Comparison of ENCODE assay signal across 11 cellular contexts in the genomic region with DNA sequence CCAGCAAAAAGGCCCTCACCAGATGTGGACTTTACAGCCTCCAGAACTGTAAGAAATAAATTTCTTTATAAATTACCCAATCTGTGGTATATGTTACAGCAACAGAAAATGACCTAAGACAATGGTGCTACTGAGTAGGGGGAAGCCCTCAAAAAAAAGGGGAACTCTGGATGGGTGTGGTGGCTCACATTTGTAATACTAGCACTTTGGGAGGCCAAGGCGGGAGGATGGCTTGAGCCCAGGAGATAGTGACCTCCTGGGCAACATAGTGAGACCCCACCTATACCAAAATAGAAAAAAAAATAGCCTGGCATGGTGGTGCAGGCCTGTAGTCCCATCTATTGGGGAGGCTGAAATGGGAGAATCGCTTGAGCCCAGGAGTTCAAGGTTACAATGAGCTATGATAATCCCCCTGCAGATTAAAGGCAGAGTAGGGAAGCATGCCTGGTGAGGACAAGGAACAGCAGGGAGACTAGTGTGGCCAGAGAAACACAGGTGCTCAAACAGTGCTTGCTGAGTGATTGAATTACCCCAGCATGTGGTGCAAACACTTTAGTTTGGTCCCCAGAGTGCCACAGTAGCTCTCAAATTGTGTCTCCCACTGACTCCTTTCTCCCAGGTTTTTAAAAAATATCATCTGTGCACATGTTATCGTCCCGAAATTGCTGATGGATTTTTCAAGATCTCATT. TPM values are rescaled to one million over a fixed set of nuclear protein-coding genes. Genes with fewer than 3 reads are reported as not detected.
DNase-seq lines count a peak whose midpoint lies in the region; ATAC-seq, FAIRE-seq and TF ChIP-seq lines count a peak whose summit lies in the region.
"Had no signal": no experiment of that assay in that cellular context is flagged by ENCODE, and none has a peak within 500 bp of the region (broad histone marks: within the 10 kb centered on the region; RNA-seq: fewer than 3 reads in every experiment).

No MANE protein-coding gene starts in this region.

- intact Hi-C loops in K562 (cut with micrococcal nuclease), result no loop called here
- intact Hi-C loops in Calu3 (cut with micrococcal nuclease; ENCODE audit: unreplicated experiment), result no loop called here

- H3K9me1 ChIP-seq in K562 (ENCODE audit: control insufficient read depth, insufficient read depth, low read length), result no peaks in the 10 kb centered on the region

- H3K4me1 Mint-ChIP-seq in IgD-negative memory B cell (peaks cover 27 to 55% (median 47%) of the 10 kb centered on the region in 3 donors), Calu3 (ENCODE audit: low read depth, unreplicated experiment) (peaks cover 11% of the 10 kb centered on the region)
- H3K4me1 Mint-ChIP-seq in stimulated activated effector memory CD8-positive, alpha-beta T cell treated with anti-CD3 and anti-CD28 coated beads, Interleukin-12 subunit alpha, Interleukin-12 subunit beta, amount 100 ng/mL, for 72 hours, result peaks cover 35% of the 10 kb centered on the region

- CTCF ChIA-PET in K562 (lab: Yijun Ruan, JAX; ENCODE audit: low intra/inter-chr PET ratio), result no interaction called here
- CTCF ChIA-PET in Calu3 (lab: Charles Lee), result interaction anchor here (0.6 kb wide), 1 partner anchor 11 kb away, joined by 3 read pairs; no protein-coding TSS in a partner anchor

- no peaks in the 10 kb centered on the region for H3K27me3 ChIP-seq in K562 (ENCODE audit: control insufficient read depth in 2 of 2, insufficient read depth in 2 of 2, low read length in 2 of 2)
- H3K27me3 ChIP-seq: adrenal gland, SJSA1 had no signal

- POLR2A ChIA-PET in K562 (lab: Yijun Ruan, JAX), result interaction anchor here (0.8 to 1.2 kb wide), 3 partner anchors 13 to 24 kb away, joined by 3 read pairs; no protein-coding TSS in a partner anchor

- no peak for TF ChIP-seq CTCF in K562 (IDR thresholded peaks at IDR 0.05 in 2 of 3, conservative IDR thresholded peaks at IDR 0.05 in 1 of 3; ENCODE audit: insufficient read depth in 2 of 3, low read depth in 1 of 3, low read length in 3 of 3)
- no peak for TF ChIP-seq CTCF in Calu3 (IDR thresholded peaks at IDR 0.05; ENCODE audit: unreplicated experiment)

- H3K27ac Mint-ChIP-seq in IgD-negative memory B cell (peak overlapping the region; percentile 90 to 94 (median 92)), Calu3 (ENCODE audit: unreplicated experiment) (no peak overlapping the region)
- peak overlapping the region; percentile 72 for H3K27ac Mint-ChIP-seq in stimulated activated effector memory CD8-positive, alpha-beta T cell treated with anti-CD3 and anti-CD28 coated beads, Interleukin-12 subunit alpha, Interleukin-12 subunit beta, amount 100 ng/mL, for 72 hours

- TF ChIP-seq RAD21 in K562 (CRISPR knock-in tag; conservative IDR thresholded peaks at IDR 0.05 in 1 of 2, IDR thresholded peaks at IDR 0.05 in 1 of 2), result no peak

- no peaks in the 10 kb centered on the region for H4K20me1 ChIP-seq in K562 (replicated peaks; ENCODE audit: control insufficient read depth, insufficient read depth, low read length)

- TF ChIP-seq POLR2A in K562 (conservative IDR thresholded peaks at IDR 0.05), result no peak

- H3K4me1 ChIP-seq in K562 (replicated peaks in 1 of 2; ENCODE audit: control insufficient read depth in 2 of 2, insufficient read depth in 2 of 2, low read length in 2 of 2), result peaks cover 0 to 9% of the 10 kb centered on the region in 2 experiments; a peak in 3 of 5 replicates

- no TSS peak for BruUV-seq in K562 (replicated peaks; lab: Mats Ljungman, UMichigan)
- no TSS peak for BruUV-seq in Calu3 (replicated peaks; lab: Mats Ljungman, UMichigan)

- no peak overlapping the region for H3K4me2 ChIP-seq in K562 (ENCODE audit: insufficient read depth, low read length)

- H3K9me3 Mint-ChIP-seq in IgD-negative memory B cell, result peaks cover 0 to 2% (median 1%) of the 10 kb centered on the region in 3 donors
- H3K9me3 Mint-ChIP-seq in stimulated activated effector memory CD8-positive, alpha-beta T cell treated with anti-CD3 and anti-CD28 coated beads, Interleukin-12 subunit alpha, Interleukin-12 subunit beta, amount 100 ng/mL, for 72 hours, result no peaks in the 10 kb centered on the region
- H3K9me3 Mint-ChIP-seq in Calu3 (ENCODE audit: low read depth, unreplicated experiment), result no peaks in the 10 kb centered on the region

- peaks cover 5% of the 10 kb centered on the region for H3K36me3 Mint-ChIP-seq in IgD-negative memory B cell
- H3K36me3 Mint-ChIP-seq in stimulated activated effector memory CD8-positive, alpha-beta T cell treated with anti-CD3 and anti-CD28 coated beads, Interleukin-12 subunit alpha, Interleukin-12 subunit beta, amount 100 ng/mL, for 72 hours, result no peaks in the 10 kb centered on the region
- peaks cover 5% of the 10 kb centered on the region for H3K36me3 Mint-ChIP-seq in Calu3 (ENCODE audit: insufficient read depth, unreplicated experiment)

- H3K9me3 ChIP-seq in K562 (replicated peaks; ENCODE audit: control insufficient read depth, insufficient read depth, low read depth, low read length), result no peaks in the 10 kb centered on the region
- H3K9me3 ChIP-seq: adrenal gland, HAP-1, SJSA1 had no signal

- DNase-seq in NCI-H2171 treated with DMSO at 0.1 percent for 48 hours (lab: John Stamatoyannopoulos, UW), result peak; percentile 96
- DNase-seq in K562 (ENCODE audit: extremely low read depth in 1 of 4, low spot score in 3 of 4), result no peak
- DNase-seq in stimulated activated effector memory CD8-positive, alpha-beta T cell treated with anti-CD3 and anti-CD28 coated beads, Interleukin-12 subunit alpha, Interleukin-12 subunit beta, amount 100 ng/mL, for 72 hours (ENCODE audit: low spot score in 2 of 2), result no peak
- no peak for DNase-seq in globus pallidus (ENCODE audit: low spot score)
- no peak for DNase-seq in Calu3
- DNase-seq in NCI-H1694 (lab: John Stamatoyannopoulos, UW), result no peak
- DNase-seq: adrenal gland; stimulated activated CD4-positive, alpha-beta T cell treated with anti-CD3 and anti-CD28 coated beads, Interleukin-12 subunit alpha, Interleukin-12 subunit beta, amount 100 ng/mL, for 4 hours had no signal

- no peak for ATAC-seq in K562
- no peak for ATAC-seq in stimulated activated effector memory CD8-positive, alpha-beta T cell treated with anti-CD3 and anti-CD28 coated beads, Interleukin-12 subunit alpha, Interleukin-12 subunit beta, amount 100 ng/mL, for 72 hours

- in situ Hi-C loops in K562 (cut with MboI), result no loop called here

- no peak overlapping the region for H2AFZ ChIP-seq in K562 (ENCODE audit: low read depth, low read length)

- H3K4me3 ChIP-seq in K562, result no peak overlapping the region
- H3K4me3 ChIP-seq: adrenal gland, HAP-1, SJSA1 had no signal

- H3K27me3 Mint-ChIP-seq in IgD-negative memory B cell (peaks cover 2% of the 10 kb centered on the region), Calu3 (ENCODE audit: unreplicated experiment) (no peaks in the 10 kb centered on the region)

- no peak for TF ChIP-seq EP300 in K562 (IDR thresholded peaks at IDR 0.05; ENCODE audit: low read length)

- no peaks in the 10 kb centered on the region for H3K79me2 ChIP-seq in K562 (ENCODE audit: control insufficient read depth, insufficient read depth, low read length)

- no peaks in the 10 kb centered on the region for H3K36me3 ChIP-seq in K562 (ENCODE audit: control insufficient read depth, insufficient read depth, low read length)
- H3K36me3 ChIP-seq: adrenal gland, HAP-1, SJSA1 had no signal

- FAIRE-seq in K562 (lab: Jason Lieb, UNC), result no peak

- WGBS in K562 (ENCODE audit: insufficient coverage, low coverage, missing lambda C conversion rate), result 23% methylated on average over 4 of the region's 4 CpGs

- H3K4me3 Mint-ChIP-seq in IgD-negative memory B cell (peak overlapping the region; percentile 34 to 87 (median 70)), Calu3 (ENCODE audit: low read depth, unreplicated experiment) (no peak overlapping the region)
- no peak overlapping the region for H3K4me3 Mint-ChIP-seq in stimulated activated effector memory CD8-positive, alpha-beta T cell treated with anti-CD3 and anti-CD28 coated beads, Interleukin-12 subunit alpha, Interleukin-12 subunit beta, amount 100 ng/mL, for 72 hours

- no peak overlapping the region for H3K9ac ChIP-seq in K562 (ENCODE audit: insufficient read depth in 1 of 2, low read depth in 2 of 2, low read length in 2 of 2)

- no peak overlapping the region for H3K27ac ChIP-seq in K562 (ENCODE audit: extremely low read depth, low read depth, low read length)
- H3K27ac ChIP-seq: SJSA1 had no signal

TF ChIP-seq in K562, 482 proteins besides CTCF, POLR2A, EP300 and RAD21 (continues in another document):
- TF ChIP-seq SPI1 (IDR thresholded peaks at IDR 0.05; ENCODE audit: borderline replicate concordance, low read depth, low read length) (peak; percentile 52; the same call in 1 of the 2 replicates), FIP1L1 (IDR thresholded peaks at IDR 0.05; ENCODE audit: low read depth, low read length, poor library complexity, severe bottlenecking) (no peak), ZNF41 (CRISPR knock-in tag; conservative IDR thresholded peaks at IDR 0.05) (no peak), DPF2 (IDR thresholded peaks at IDR 0.05) (no peak), ARID2 (IDR thresholded peaks at IDR 0.05) (no peak), ZNF121 (CRISPR knock-in tag; conservative IDR thresholded peaks at IDR 0.05) (peak; percentile 52)

RNA-seq across cellular contexts. Expression of a gene that starts 13.9 kb away (rescaled TPM):
- polyA plus RNA-seq in IgD-negative memory B cell, result 42.7 TPM
- 55.7 and 143 TPM in 2 replicates for total RNA-seq in K562 (2011; cell fraction: chromatin; rRNA removed; ENCODE audit: low replicate concordance)
- total RNA-seq in K562 (2011; cell fraction: nucleolus; rRNA removed), result 31.0 and 37.8 TPM in 2 replicates
- total RNA-seq in K562 (2011; cell fraction: nucleoplasm; rRNA removed), result 72.7 and 100 TPM in 2 replicates
- total RNA-seq in K562 (2014; rRNA removed), result 21.7 and 31.2 TPM in 2 replicates
- 49.7 and 50.3 TPM in 2 replicates for total RNA-seq in K562 (2014; rRNA removed; fragmentation: Illumina TruSeq; extraction: Trizol)
- 44.6 and 46.1 TPM in 2 replicates for total RNA-seq in K562 (2015; rRNA removed; fragmentation: Illumina TruSeq; extraction: Trizol)
- 48.8 and 54.3 TPM in 2 replicates for total RNA-seq in K562 (2021)
- 17.3 and 23.1 TPM in 2 replicates for polyA plus RNA-seq in K562 (2011; rRNA removed)
- 12.0 and 15.1 TPM in 2 replicates for polyA plus RNA-seq in K562 (2011; cell fraction: cytosol; rRNA removed)
- 47.4 and 78.4 TPM in 2 replicates for polyA plus RNA-seq in K562 (2011; cell fraction: nucleus; rRNA removed)
- polyA plus RNA-seq in K562 (2012), result 29.3 and 55.6 TPM in 2 replicates
- polyA plus RNA-seq in K562 (2014; fragmentation: Illumina TruSeq; extraction: Trizol), result 38.7 and 42.8 TPM in 2 replicates
- polyA plus RNA-seq in K562 (2014; fragmentation: Nextera tagmentation; extraction: Ambion mirVana), result 10 to 100 TPM; 24.3 to 34.8 TPM
- polyA plus RNA-seq in K562 (2014; rRNA removed), result 19.5 and 21.2 TPM in 2 replicates
- polyA minus RNA-seq in K562 (2011; rRNA and poly(A)+ RNA removed), result 35.6 and 53.7 TPM in 2 replicates
- 23.0 and 36.5 TPM in 2 replicates for polyA minus RNA-seq in K562 (2011; cell fraction: cytosol; rRNA and poly(A)+ RNA removed)
- 50.5 and 79.3 TPM in 2 replicates for polyA minus RNA-seq in K562 (2011; cell fraction: nucleus; rRNA and poly(A)+ RNA removed)
- total RNA-seq in Calu3 (2022), result 70.7 and 80.8 TPM in 2 replicates

Comparison
In these comparisons a context has a peak if more than half of its experiments do, and no peak if none do; other contexts are left out.
1. H3K4me3 Mint-ChIP-seq: peak in IgD-negative memory B cell (4 of 4); none in stimulated activated effector memory CD8-positive, alpha-beta T cell treated with anti-CD3 and anti-CD28 coated beads, Interleukin-12 subunit alpha, Interleukin-12 subunit beta, amount 100 ng/mL, for 72 hours (single experiment) and Calu3 (single experiment).